Comparison of ENCODE assay signal across 1 cellular context in genomic region chr6:163651910-163652309, GRCh38.
TF ChIP-seq lines count a peak whose summit lies in the region.

No MANE protein-coding gene starts in this region.

TF ChIP-seq in IMR-90, 13 proteins besides CTCF, POLR2A, EP300 and RAD21 (continued from another document):
- no peak for TF ChIP-seq ELK1 (IDR thresholded peaks at IDR 0.05; ENCODE audit: borderline replicate concordance, low read depth, low read length)
